ENCODE assay signal across 1 cellular context in the genomic region with DNA sequence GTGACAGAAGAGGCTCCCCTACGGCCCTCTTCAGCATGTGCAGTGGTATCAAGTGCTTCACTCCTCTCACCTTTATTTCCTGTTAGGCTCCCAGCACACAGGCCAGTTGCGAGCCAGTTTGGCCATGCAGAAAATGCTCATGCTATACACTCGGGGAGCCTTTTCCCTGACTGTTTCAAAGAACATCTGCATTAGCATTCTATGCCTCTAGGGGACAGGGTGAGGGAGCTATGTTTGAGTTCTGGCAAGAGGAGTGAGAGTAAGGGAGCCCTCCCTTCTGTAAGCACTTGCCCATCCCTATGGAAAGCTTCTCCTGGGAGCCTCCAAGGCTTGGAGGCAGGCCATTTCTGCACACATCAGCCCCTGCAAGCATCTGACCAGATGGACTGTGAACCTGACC.
TF ChIP-seq lines count a peak whose summit lies in the region.

No MANE protein-coding gene starts in this region.

TF ChIP-seq in HepG2, 621 proteins besides CTCF, POLR2A, EP300 and RAD21 (continued from another document):
- TF ChIP-seq FOSL1 (CRISPR knock-in tag; IDR thresholded peaks at IDR 0.05; ENCODE audit: borderline replicate concordance), result no peak
